In the genomic region with DNA sequence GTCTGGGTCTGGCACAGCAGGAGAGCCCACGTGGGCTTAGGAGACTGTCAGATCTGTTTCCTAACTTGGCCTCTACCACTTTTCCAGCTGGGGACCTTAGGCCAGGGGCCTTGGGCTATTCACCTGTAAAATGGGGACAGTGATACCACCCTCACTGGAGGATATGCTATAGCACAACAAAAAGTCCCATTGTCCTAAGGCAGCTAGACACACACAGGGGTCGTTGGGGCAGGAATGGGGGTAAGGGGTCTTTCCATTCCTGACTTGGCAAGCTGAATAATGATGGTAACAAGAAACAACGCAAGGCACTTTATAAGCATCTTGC, we compare ENCODE assay signal across 1 cellular context.
TF ChIP-seq lines count a peak whose summit lies in the region.

No MANE protein-coding gene starts in this region.

TF ChIP-seq in K562, 482 proteins besides CTCF, POLR2A, EP300 and RAD21:
- TF ChIP-seq, protein P1, sequence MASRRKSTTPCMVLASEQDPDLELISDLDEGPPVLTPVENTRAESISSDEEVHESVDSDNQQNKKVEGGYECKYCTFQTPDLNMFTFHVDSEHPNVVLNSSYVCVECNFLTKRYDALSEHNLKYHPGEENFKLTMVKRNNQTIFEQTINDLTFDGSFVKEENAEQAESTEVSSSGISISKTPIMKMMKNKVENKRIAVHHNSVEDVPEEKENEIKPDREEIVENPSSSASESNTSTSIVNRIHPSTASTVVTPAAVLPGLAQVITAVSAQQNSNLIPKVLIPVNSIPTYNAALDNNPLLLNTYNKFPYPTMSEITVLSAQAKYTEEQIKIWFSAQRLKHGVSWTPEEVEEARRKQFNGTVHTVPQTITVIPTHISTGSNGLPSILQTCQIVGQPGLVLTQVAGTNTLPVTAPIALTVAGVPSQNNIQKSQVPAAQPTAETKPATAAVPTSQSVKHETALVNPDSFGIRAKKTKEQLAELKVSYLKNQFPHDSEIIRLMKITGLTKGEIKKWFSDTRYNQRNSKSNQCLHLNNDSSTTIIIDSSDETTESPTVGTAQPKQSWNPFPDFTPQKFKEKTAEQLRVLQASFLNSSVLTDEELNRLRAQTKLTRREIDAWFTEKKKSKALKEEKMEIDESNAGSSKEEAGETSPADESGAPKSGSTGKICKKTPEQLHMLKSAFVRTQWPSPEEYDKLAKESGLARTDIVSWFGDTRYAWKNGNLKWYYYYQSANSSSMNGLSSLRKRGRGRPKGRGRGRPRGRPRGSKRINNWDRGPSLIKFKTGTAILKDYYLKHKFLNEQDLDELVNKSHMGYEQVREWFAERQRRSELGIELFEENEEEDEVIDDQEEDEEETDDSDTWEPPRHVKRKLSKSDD (conservative IDR thresholded peaks at IDR 0.05; ENCODE audit: low read length): no peak
- TF ChIP-seq SIRT6 (IDR thresholded peaks at IDR 0.05; ENCODE audit: low read depth, low read length): no peak
- TF ChIP-seq ZNF512 (tag; IDR thresholded peaks at IDR 0.05): no peak
- no peak for TF ChIP-seq ZNF174 (CRISPR knock-in tag; IDR thresholded peaks at IDR 0.05)
- no peak for TF ChIP-seq ZNF263 (CRISPR knock-in tag; IDR thresholded peaks at IDR 0.05; ENCODE audit: borderline replicate concordance)
- no peak for TF ChIP-seq E4F1 (CRISPR knock-in tag; IDR thresholded peaks at IDR 0.05; ENCODE audit: borderline replicate concordance)
- TF ChIP-seq MGA (IDR thresholded peaks at IDR 0.05): no peak
- no peak for TF ChIP-seq CLOCK (CRISPR knock-in tag; IDR thresholded peaks at IDR 0.05; ENCODE audit: borderline replicate concordance)
- TF ChIP-seq TAF15 (IDR thresholded peaks at IDR 0.05; ENCODE audit: low read depth, low read length): no peak
- TF ChIP-seq ZBTB34 (CRISPR knock-in tag; IDR thresholded peaks at IDR 0.05): no peak
- TF ChIP-seq, protein P2, sequence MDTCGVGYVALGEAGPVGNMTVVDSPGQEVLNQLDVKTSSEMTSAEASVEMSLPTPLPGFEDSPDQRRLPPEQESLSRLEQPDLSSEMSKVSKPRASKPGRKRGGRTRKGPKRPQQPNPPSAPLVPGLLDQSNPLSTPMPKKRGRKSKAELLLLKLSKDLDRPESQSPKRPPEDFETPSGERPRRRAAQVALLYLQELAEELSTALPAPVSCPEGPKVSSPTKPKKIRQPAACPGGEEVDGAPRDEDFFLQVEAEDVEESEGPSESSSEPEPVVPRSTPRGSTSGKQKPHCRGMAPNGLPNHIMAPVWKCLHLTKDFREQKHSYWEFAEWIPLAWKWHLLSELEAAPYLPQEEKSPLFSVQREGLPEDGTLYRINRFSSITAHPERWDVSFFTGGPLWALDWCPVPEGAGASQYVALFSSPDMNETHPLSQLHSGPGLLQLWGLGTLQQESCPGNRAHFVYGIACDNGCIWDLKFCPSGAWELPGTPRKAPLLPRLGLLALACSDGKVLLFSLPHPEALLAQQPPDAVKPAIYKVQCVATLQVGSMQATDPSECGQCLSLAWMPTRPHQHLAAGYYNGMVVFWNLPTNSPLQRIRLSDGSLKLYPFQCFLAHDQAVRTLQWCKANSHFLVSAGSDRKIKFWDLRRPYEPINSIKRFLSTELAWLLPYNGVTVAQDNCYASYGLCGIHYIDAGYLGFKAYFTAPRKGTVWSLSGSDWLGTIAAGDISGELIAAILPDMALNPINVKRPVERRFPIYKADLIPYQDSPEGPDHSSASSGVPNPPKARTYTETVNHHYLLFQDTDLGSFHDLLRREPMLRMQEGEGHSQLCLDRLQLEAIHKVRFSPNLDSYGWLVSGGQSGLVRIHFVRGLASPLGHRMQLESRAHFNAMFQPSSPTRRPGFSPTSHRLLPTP (IDR thresholded peaks at IDR 0.05; ENCODE audit: borderline replicate concordance, extremely low read depth, insufficient read length): no peak
- no peak for TF ChIP-seq TSHZ1 (CRISPR knock-in tag; IDR thresholded peaks at IDR 0.05)
- TF ChIP-seq L3MBTL2 (IDR thresholded peaks at IDR 0.05): no peak
- no peak for TF ChIP-seq ZNF830 (CRISPR knock-in tag; IDR thresholded peaks at IDR 0.05)
